ENCODE assay signal across 20 cellular contexts in genomic region chr16:1036121-1036520, GRCh38. TPM values are rescaled to one million over a fixed set of nuclear protein-coding genes. Genes with fewer than 3 reads are reported as not detected.
DNase-seq lines count a peak whose midpoint lies in the region; ATAC-seq lines count a peak whose summit lies in the region.
"Had no signal": no experiment of that assay in that cellular context is flagged by ENCODE, and none has a peak within 500 bp of the region (broad histone marks: within the 10 kb centered on the region; RNA-seq: fewer than 3 reads in every experiment).

No MANE protein-coding gene starts in this region.

- 31 to 51% methylated on average over 13 of the region's 13 CpGs for WGBS in aorta, 2 donors

- ATAC-seq in Right ventricle myocardium inferior: no peak
- peak; percentile 30 for ATAC-seq in esophagus mucosa
- ATAC-seq in aorta (ENCODE audit: low FRiP score): no peak
- ATAC-seq: CD8-positive, alpha-beta T cell had no signal

- H3K27ac ChIP-seq in temporal lobe (ENCODE audit: low read depth, low read length) (peak overlapping the region; percentile 94), aorta (ENCODE audit: low read depth in 1 of 2, low read length in 2 of 2) (no peak overlapping the region)

- no peaks in the 10 kb centered on the region for H3K27me3 ChIP-seq in aorta (ENCODE audit: control insufficient read depth in 1 of 2, insufficient read depth in 2 of 2, low read length in 1 of 2)
- H3K27me3 ChIP-seq: BE2C had no signal

- no peak overlapping the region for H3K4me3 ChIP-seq in aorta (ENCODE audit: low read length in 2 of 2)
- H3K4me3 ChIP-seq: GM23338 had no signal

- no peaks in the 10 kb centered on the region for H3K4me1 ChIP-seq in aorta (ENCODE audit: control insufficient read depth in 1 of 2, insufficient read depth in 2 of 2, low read length in 2 of 2)

- intact Hi-C loops in Right ventricle myocardium inferior (cut with DNase I) (no loop called here), cardiac septum (cut with DNase I) (no loop called here), aorta (cut with DNase I) (no loop called here)

- DNase-seq in Right ventricle myocardium inferior (ENCODE audit: missing footprints) (peak; percentile 34), cardiac septum (ENCODE audit: low spot score) (no peak), RPMI7951 (ENCODE audit: low read depth) (peak; percentile 10), aorta (no peak), ecto neural progenitor cell (ENCODE audit: low spot score) (no peak)
- DNase-seq in central memory CD4-positive, alpha-beta T cell: no peak
- DNase-seq: 8988T; BE2C; CD8-positive, alpha-beta T cell; DMS79; Karpas-422; NCI-H1417; NCI-H1930; NCI-H2171; NCI-H446; NCI-H748 treated with DMSO at 0.1 percent for 48 hours; Right ventricle myocardium superior had no signal

- no peaks in the 10 kb centered on the region for H3K9me3 ChIP-seq in aorta (ENCODE audit: control insufficient read depth, low read length)
- H3K9me3 ChIP-seq: BE2C had no signal

- H3K36me3 ChIP-seq in aorta (ENCODE audit: control insufficient read depth in 1 of 2, insufficient read depth in 2 of 2, low read length in 1 of 2): no peaks in the 10 kb centered on the region
- H3K36me3 ChIP-seq: BE2C had no signal

RNA-seq across cellular contexts. Expression of gene SSTR5, which starts 36.4 kb away (rescaled TPM):
- 14.7 TPM for total RNA-seq in Right ventricle myocardium inferior
- total RNA-seq in cardiac septum: 0.57 TPM
- not detected in 2 replicates for total RNA-seq in RPMI7951 (2014; rRNA removed; shearing (Covaris generic))
- not detected for total RNA-seq in esophagus mucosa
- not detected for total RNA-seq in temporal lobe
- under 1 TPM in 1 of 2 donors, not detected in 1; 0.26 TPM for total RNA-seq in aorta
- under 1 TPM; 0.49 to 0.75 TPM for polyA plus RNA-seq in aorta
- total RNA-seq: CD8-positive, alpha-beta T cell had no signal

RNA-seq across cellular contexts. Expression of gene SOX8, which starts 54.6 kb away (rescaled TPM):
- 0.89 TPM for total RNA-seq in Right ventricle myocardium inferior
- 1.8 TPM for total RNA-seq in cardiac septum
- 0.10 TPM in 1 of 2 replicates, not detected in the other for total RNA-seq in RPMI7951 (2014; rRNA removed; shearing (Covaris generic))
- 0.16 TPM for total RNA-seq in esophagus mucosa
- 21.6 TPM for total RNA-seq in temporal lobe
- total RNA-seq in aorta: 1 to 10 TPM; 2.2 to 7.0 TPM
- polyA plus RNA-seq in aorta: 1 to 10 TPM; 1.0 to 5.7 TPM

RNA-seq across cellular contexts. Expression of gene C1QTNF8, which starts 59.9 kb away (rescaled TPM):
- 0.19 TPM for total RNA-seq in Right ventricle myocardium inferior
- not detected for total RNA-seq in cardiac septum
- not detected in 2 replicates for total RNA-seq in RPMI7951 (2014; rRNA removed; shearing (Covaris generic))
- total RNA-seq in esophagus mucosa: not detected
- under 0.01 TPM for total RNA-seq in temporal lobe
- total RNA-seq in aorta: 1 to 10 TPM in 1 of 2 donors, not detected in 1; 1.4 TPM
- 1 to 10 TPM in 1 of 2 donors, not detected in 1; 1.2 TPM for polyA plus RNA-seq in aorta
- total RNA-seq: CD8-positive, alpha-beta T cell; GM23338 had no signal
- polyA plus RNA-seq: GM23338 had no signal

Comparison
In these comparisons a context has a peak if more than half of its experiments do, and no peak if none do; other contexts are left out.
1. DNase-seq: peak in Right ventricle myocardium inferior (single experiment) and RPMI7951 (single experiment); none in cardiac septum (single experiment), aorta (0 of 2), ecto neural progenitor cell (single experiment) and central memory CD4-positive, alpha-beta T cell (single experiment).
2. RNA of gene SSTR5, which starts 36.4 kb away (total RNA-seq): 14.7 TPM in Right ventricle myocardium inferior (single experiment); 0.57 TPM in cardiac septum (single experiment), 0.26 TPM in aorta, not detected in RPMI7951, not detected in esophagus mucosa (single experiment) and not detected in temporal lobe (single experiment); every median in the first group is over 10 times any median in the second.